In genomic region chr1:43358746-43359693, GRCh38 we compare ENCODE assay signal across 8 cellular contexts. TPM values are rescaled to one million over a fixed set of nuclear protein-coding genes. Genes with fewer than 3 reads are reported as not detected.
DNase-seq lines count a peak whose midpoint lies in the region; ATAC-seq, FAIRE-seq and TF ChIP-seq lines count a peak whose summit lies in the region.

Gene CDC20, plus strand, starts transcription at chr1:43358981. Its CDS starts 235 bp downstream, at chr1:43359216.

- peak within 1 kb of the TSS; percentile 66 for H3K27ac ChIP-seq in smooth muscle cell (ENCODE audit: low read depth)

- H2AFZ ChIP-seq in smooth muscle cell (ENCODE audit: low read depth): peak within 1 kb of the TSS; percentile 73

- TF ChIP-seq CTCF in AG04449 (IDR thresholded peaks at IDR 0.05; ENCODE audit: insufficient read depth, low read length, missing control alignments) (no peak), WI38 (IDR thresholded peaks at IDR 0.05; ENCODE audit: low read depth, low read length) (no peak), bronchial epithelial cell (IDR thresholded peaks at IDR 0.05; ENCODE audit: insufficient read depth, low read length, severe bottlenecking) (no peak), smooth muscle cell (IDR thresholded peaks at IDR 0.05; ENCODE audit: borderline replicate concordance, insufficient read depth, poor library complexity, severe bottlenecking) (no peak)

- H3K9me3 ChIP-seq in smooth muscle cell (replicated peaks; ENCODE audit: low read depth): no peaks in the 10 kb centered on the region

- peak within 1 kb of the TSS; percentile 86 for H3K4me2 ChIP-seq in smooth muscle cell

- ATAC-seq in GM18907 (IDR thresholded peaks at IDR 0.05; ENCODE audit: unreplicated experiment): peak; percentile 92
- ATAC-seq in HG03159 (IDR thresholded peaks at IDR 0.05; ENCODE audit: unreplicated experiment): peak; percentile 94

- H3K9ac ChIP-seq in smooth muscle cell (ENCODE audit: low read depth): peak within 1 kb of the TSS; percentile 73

- peak within 1 kb of the TSS; percentile 74 for H3K4me3 ChIP-seq in AG04449 (ENCODE audit: low read depth, low read length)
- H3K4me3 ChIP-seq in WI38 (ENCODE audit: low read depth, low read length): peak within 1 kb of the TSS; percentile 73
- peak within 1 kb of the TSS; percentile 67 for H3K4me3 ChIP-seq in bronchial epithelial cell (ENCODE audit: low read depth, low read length)
- H3K4me3 ChIP-seq in smooth muscle cell: peak within 1 kb of the TSS; percentile 63

- 1% methylated on average over 50 of the region's 59 CpGs for WGBS in smooth muscle cell (ENCODE audit: low lambda C conversion rate)

- H3K4me1 ChIP-seq in smooth muscle cell (ENCODE audit: low read depth): peaks cover 4% of the 10 kb centered on the region

- H3K27me3 ChIP-seq in bronchial epithelial cell (ENCODE audit: control insufficient read depth, insufficient read depth, low read length) (no peaks in the 10 kb centered on the region), smooth muscle cell (ENCODE audit: low read depth) (no peaks in the 10 kb centered on the region)

- FAIRE-seq in bronchial epithelial cell (lab: Jason Lieb, UNC): no peak

- POLR2A ChIA-PET in AG04449 (lab: Yijun Ruan, JAX): interaction anchor here (0.8 to 1.6 kb wide), 4 partner anchors 9 to 38 kb away, joined by 3 to 18 read pairs (median 4); partner anchors contain the start of gene ELOVL1

- no peaks in the 10 kb centered on the region for H4K20me1 ChIP-seq in smooth muscle cell (ENCODE audit: low read depth)

- H3F3A ChIP-seq in smooth muscle cell (ENCODE audit: low read depth): no peaks in the 10 kb centered on the region

- H3K36me3 ChIP-seq in bronchial epithelial cell (ENCODE audit: control insufficient read depth, insufficient read depth, low read length): peaks cover 13% of the 10 kb centered on the region
- H3K36me3 ChIP-seq in smooth muscle cell (ENCODE audit: low read depth): no peaks in the 10 kb centered on the region

- H3K79me2 ChIP-seq in smooth muscle cell (ENCODE audit: low read depth): peaks cover 3% of the 10 kb centered on the region

- peak; percentile 58 for DNase-seq in AG04449 (ENCODE audit: low read depth, low spot score)
- peak; percentile 97 for DNase-seq in NCI-H2227 treated with DMSO at 0.1 percent for 48 hours (lab: John Stamatoyannopoulos, UW)
- DNase-seq in bronchial epithelial cell (ENCODE audit: low read depth): peak; percentile 92
- DNase-seq in iPS-NIHi11 (ENCODE audit: low spot score): peak; percentile 94
- peak; percentile 91 for DNase-seq in smooth muscle cell (lab: John Stamatoyannopoulos, UW; ENCODE audit: unreplicated experiment)

- CTCF ChIA-PET in AG04449 (lab: Yijun Ruan, JAX): interaction anchor here (0.7 to 2.8 kb wide), 9 partner anchors 9 to 132 kb away, joined by 3 to 24 read pairs (median 6); partner anchors contain the start of genes ELOVL1, MED8 and SZT2

RNA-seq across cellular contexts. Expression of gene CDC20, which starts in this region (rescaled TPM):
- total RNA-seq in bronchial epithelial cell (2.6 and 3.1 TPM in 2 replicates), smooth muscle cell (7.8 and 17.4 TPM in 2 replicates)
- polyA plus RNA-seq in smooth muscle cell: 17.2 and 18.7 TPM in 2 replicates

Comparison
In these comparisons a context has a peak if more than half of its experiments do, and no peak if none do; other contexts are left out.
1. Peak in every context shown above with its lines: DNase-seq, ATAC-seq, H3K4me3 ChIP-seq and H3K27ac ChIP-seq.